In genomic region chr2:240452471-240453256, GRCh38 we compare ENCODE assay signal across 1 cellular context.
TF ChIP-seq lines count a peak whose summit lies in the region.

No MANE protein-coding gene starts in this region.

TF ChIP-seq in GM23338, 12 proteins besides CTCF, POLR2A, EP300 and RAD21 (continued from another document):
- TF ChIP-seq ZNF462 (CRISPR knock-in tag; IDR thresholded peaks at IDR 0.05) (no peak), EZH2 (IDR thresholded peaks at IDR 0.05; ENCODE audit: low read depth, unreplicated experiment) (no peak), REST (IDR thresholded peaks at IDR 0.05; ENCODE audit: unreplicated experiment) (no peak)
